ENCODE assay signal across 10 cellular contexts in the genomic region with DNA sequence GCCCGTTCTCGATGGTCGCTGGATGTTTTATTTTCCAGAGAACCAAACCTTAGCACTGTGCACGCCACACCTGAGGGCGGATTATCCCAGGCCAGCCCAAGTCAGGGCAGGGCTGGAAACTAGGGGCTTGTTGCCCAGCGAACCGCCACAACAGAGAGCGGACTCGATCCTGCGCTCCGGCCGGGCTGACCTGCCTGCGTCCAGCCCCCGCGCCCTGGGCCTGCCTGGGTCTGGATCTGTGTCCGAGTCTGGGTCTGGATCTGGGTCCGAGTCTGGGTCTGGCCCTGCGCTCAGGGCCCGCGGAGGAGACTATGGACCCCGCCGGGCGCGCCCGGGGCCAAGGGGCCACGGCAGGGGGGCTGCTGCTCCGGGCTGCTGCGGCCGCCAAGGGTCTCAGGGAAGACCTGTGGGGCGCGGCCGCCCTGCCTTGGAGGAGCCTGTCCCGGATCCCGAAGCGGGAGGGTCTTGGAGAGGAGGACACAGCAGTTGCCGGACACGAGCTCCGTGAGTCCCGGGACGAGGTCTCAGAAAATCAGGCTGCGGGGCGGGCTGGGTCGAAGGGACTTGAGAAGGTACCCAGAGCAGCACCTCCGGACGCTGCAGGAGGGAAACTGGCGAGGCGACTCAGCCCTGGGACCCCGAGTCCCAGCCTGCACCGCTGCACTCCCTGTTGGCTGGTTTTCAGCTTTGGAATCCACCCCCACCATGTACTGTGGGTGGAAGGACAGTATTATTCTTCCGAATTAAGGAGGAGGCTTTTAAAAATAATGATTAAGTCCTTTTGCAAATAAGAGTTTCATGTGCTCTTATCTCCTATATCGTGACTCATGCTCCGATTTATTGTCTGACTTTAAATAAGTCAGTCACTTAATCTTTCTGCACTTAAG. TPM values are rescaled to one million over a fixed set of nuclear protein-coding genes. Genes with fewer than 3 reads are reported as not detected.
DNase-seq lines count a peak whose midpoint lies in the region; ATAC-seq and TF ChIP-seq lines count a peak whose summit lies in the region.
"Had no signal": no experiment of that assay in that cellular context is flagged by ENCODE, and none has a peak within 500 bp of the region (broad histone marks: within the 10 kb centered on the region; RNA-seq: fewer than 3 reads in every experiment).

A gene (plus strand): TSS at position 130 of the 887 bp plus-strand sequence. CDS start 182 bp downstream, at position 312.

- H3K27ac Mint-ChIP-seq in Caco-2 (ENCODE audit: unreplicated experiment) (peak within 1 kb of the TSS; percentile 87), IgD-negative memory B cell (no peak within 1 kb of the TSS)
- H3K27ac Mint-ChIP-seq: effector memory CD8-positive, alpha-beta T cell had no signal

- H3K27me3 ChIP-seq in Caco-2 (replicated peaks; ENCODE audit: control insufficient read depth, insufficient read depth, low read length), result no peaks in the 10 kb centered on the region
- H3K27me3 ChIP-seq in upper lobe of right lung, result no peaks in the 10 kb centered on the region

- H3K4me3 Mint-ChIP-seq in Caco-2 (ENCODE audit: unreplicated experiment) (peak within 1 kb of the TSS; percentile 99), IgD-negative memory B cell (peak within 1 kb of the TSS; percentile 11 to 82 (median 51))

- H3K27me3 Mint-ChIP-seq in Caco-2 (ENCODE audit: insufficient read depth, unreplicated experiment) (no peaks in the 10 kb centered on the region), IgD-negative memory B cell (peaks cover 9% of the 10 kb centered on the region)
- H3K27me3 Mint-ChIP-seq: effector memory CD8-positive, alpha-beta T cell had no signal

- H3K9me3 Mint-ChIP-seq in Caco-2 (ENCODE audit: unreplicated experiment) (no peaks in the 10 kb centered on the region), IgD-negative memory B cell (peaks cover 0 to 2% (median 0%) of the 10 kb centered on the region in 3 donors)
- H3K9me3 Mint-ChIP-seq: effector memory CD8-positive, alpha-beta T cell had no signal

- H3K27ac ChIP-seq in upper lobe of right lung, result peak within 1 kb of the TSS; percentile 68
- H3K27ac ChIP-seq: HL-60 had no signal

- CTCF ChIA-PET in Caco-2 (lab: Charles Lee), result interaction anchor here (0.7 kb wide), 1 partner anchor 52 kb away, joined by 3 read pairs; no protein-coding TSS in a partner anchor

- H3K4me3 ChIP-seq in Caco-2 (ENCODE audit: low read depth, low read length) (peak within 1 kb of the TSS; percentile 74), epithelial cell of esophagus (ENCODE audit: low read length) (peak within 1 kb of the TSS; percentile 30), mucosa of descending colon (peak within 1 kb of the TSS; percentile 25), upper lobe of right lung (peak within 1 kb of the TSS; percentile 55)

- H3K36me3 ChIP-seq in Caco-2 (ENCODE audit: control insufficient read depth, insufficient read depth, low read length) (no peaks in the 10 kb centered on the region), mucosa of descending colon (ENCODE audit: low read depth) (no peaks in the 10 kb centered on the region), upper lobe of right lung (no peaks in the 10 kb centered on the region)

- H3K4me1 ChIP-seq in Caco-2 (peaks cover 55% of the 10 kb centered on the region), mucosa of descending colon (ENCODE audit: low read depth) (peaks cover 13% of the 10 kb centered on the region), upper lobe of right lung (peaks cover 6% of the 10 kb centered on the region)

- POLR2A ChIA-PET in Caco-2 (lab: Charles Lee), result interaction anchor here (1.0 kb wide), 1 partner anchor 9 kb away, joined by 3 read pairs; no protein-coding TSS in a partner anchor

- H3K36me3 Mint-ChIP-seq in Caco-2 (ENCODE audit: insufficient read depth, unreplicated experiment), result no peaks in the 10 kb centered on the region
- H3K36me3 Mint-ChIP-seq in IgD-negative memory B cell, result peaks cover 2% of the 10 kb centered on the region

- H3K9me3 ChIP-seq in Caco-2 (no peaks in the 10 kb centered on the region), mucosa of descending colon (no peaks in the 10 kb centered on the region), upper lobe of right lung (no peaks in the 10 kb centered on the region)

- TF ChIP-seq CTCF in Caco-2 (IDR thresholded peaks at IDR 0.05; ENCODE audit: insufficient read depth in 1 of 2, low read depth in 1 of 2, low read length in 1 of 2, severe bottlenecking in 1 of 2, unreplicated experiment in 1 of 2), result no peak
- no peak for TF ChIP-seq CTCF in epithelial cell of esophagus (IDR thresholded peaks at IDR 0.05; ENCODE audit: insufficient read depth, low read depth, low read length, missing control alignments)
- TF ChIP-seq CTCF in mucosa of descending colon (IDR thresholded peaks at IDR 0.05), result no peak
- TF ChIP-seq CTCF in upper lobe of right lung (IDR thresholded peaks at IDR 0.05), result no peak

- peaks cover 28% of the 10 kb centered on the region for H3K4me1 Mint-ChIP-seq in Caco-2 (ENCODE audit: low read depth, unreplicated experiment)
- peaks cover 10 to 24% (median 12%) of the 10 kb centered on the region in 3 donors for H3K4me1 Mint-ChIP-seq in IgD-negative memory B cell

- BruUV-seq in Caco-2 (replicated peaks; lab: Mats Ljungman, UMichigan), result TSS peak; percentile 12

- intact Hi-C loops in Caco-2 (cut with micrococcal nuclease; ENCODE audit: unreplicated experiment), result loop anchor here (1.0 to 5.0 kb wide), 3 partner anchors 9 to 99 kb away; a partner anchor contains a TSS
- intact Hi-C loops in mucosa of descending colon (cut with DNase I, micrococcal nuclease), result no loop called here
- intact Hi-C loops in upper lobe of right lung (cut with DNase I), result no loop called here

- DNase-seq in Caco-2, result peak; percentile 61 to 70
- DNase-seq in epithelial cell of esophagus (ENCODE audit: low read depth), result peak; percentile 59
- peak; percentile 46 to 66 (median 64) for DNase-seq in mucosa of descending colon
- DNase-seq in upper lobe of right lung, result peak; percentile 74
- no peak for DNase-seq in NCI-H1105 treated with DMSO at 0.1 percent for 48 hours (lab: John Stamatoyannopoulos, UW)
- DNase-seq in NCI-H2107 treated with DMSO at 0.1 percent for 48 hours (lab: John Stamatoyannopoulos, UW; ENCODE audit: unreplicated experiment), result no peak

- ATAC-seq in mucosa of descending colon, result peak; percentile 80
- peak; percentile 77 for ATAC-seq in upper lobe of right lung
- ATAC-seq in HG03342 (IDR thresholded peaks at IDR 0.05; ENCODE audit: unreplicated experiment), result no peak
- ATAC-seq: effector memory CD8-positive, alpha-beta T cell had no signal

RNA-seq across cellular contexts. Expression of the gene that starts here (rescaled TPM):
- 0.63 and 0.88 TPM in 2 replicates for total RNA-seq in Caco-2 (2022)
- 0.15 TPM for polyA plus RNA-seq in IgD-negative memory B cell
- 1 to 10 TPM; 4.0 to 9.2 (median 8.0) TPM for total RNA-seq in mucosa of descending colon
- 3.7 TPM for total RNA-seq in upper lobe of right lung

Comparison
In these comparisons a context has a peak if more than half of its experiments do, and no peak if none do; other contexts are left out.
1. Peak in DNase-seq and H3K4me3 ChIP-seq in Caco-2; RNA of the gene not detected or under 1 TPM.
2. DNase-seq: peak in epithelial cell of esophagus (single experiment), mucosa of descending colon (3 of 3) and upper lobe of right lung (single experiment); none in NCI-H1105 treated with DMSO at 0.1 percent for 48 hours (single experiment) and NCI-H2107 treated with DMSO at 0.1 percent for 48 hours (single experiment).
3. Peak in every context shown above with its lines, with median percentiles within 50 percentile points of each other: H3K4me3 ChIP-seq.